In the genomic region with DNA sequence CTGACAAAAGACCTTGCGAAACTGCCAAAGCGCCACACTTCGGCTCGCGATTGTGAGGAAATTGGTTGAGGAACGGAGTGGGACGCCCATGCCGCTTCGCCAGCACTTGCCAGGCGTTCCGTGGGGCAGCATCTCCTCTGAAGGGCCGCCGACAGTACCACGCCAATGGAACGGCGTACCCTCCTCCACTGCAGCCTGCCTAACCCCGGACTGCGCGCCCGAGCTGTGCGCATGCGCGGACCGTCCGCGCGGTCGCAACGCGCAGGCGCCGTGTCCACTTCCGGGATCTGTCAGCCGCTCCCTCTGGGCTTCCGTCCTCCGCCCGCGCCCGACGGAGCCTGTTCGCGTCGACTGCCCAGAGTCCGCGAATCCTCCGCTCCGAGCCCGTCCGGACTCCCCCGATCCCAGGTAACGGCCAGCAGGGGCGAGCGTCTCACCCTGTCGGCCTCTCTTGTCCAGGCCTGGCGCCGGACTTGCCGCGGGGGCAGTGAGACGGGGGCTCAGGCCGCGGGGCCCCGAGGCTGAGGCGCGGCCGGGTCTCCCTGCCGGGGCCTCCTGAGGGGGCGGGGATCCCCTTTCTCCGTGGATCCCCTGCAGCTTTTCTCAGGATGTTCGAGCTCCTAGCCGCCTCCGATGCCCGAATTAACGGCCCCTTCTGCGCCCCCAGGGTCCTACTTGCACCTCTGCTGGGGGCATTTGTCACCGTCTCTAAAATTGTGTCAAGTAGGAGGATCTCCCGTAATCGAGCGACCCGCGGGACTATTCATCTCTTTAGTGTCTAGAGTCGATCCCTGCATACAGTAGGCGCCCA, we compare ENCODE assay signal across 1 cellular context.
TF ChIP-seq lines count a peak whose summit lies in the region.

A gene (plus strand): TSS at position 302 of the 811 bp plus-strand sequence. CDS start 7,456 bp downstream, outside the sequence.

TF ChIP-seq in H1, 55 proteins besides CTCF, POLR2A, EP300 and RAD21:
- no peak for TF ChIP-seq ZNF274 (IDR thresholded peaks at IDR 0.05; ENCODE audit: borderline replicate concordance, extremely low read depth, low read length)
- peak; percentile 74 for TF ChIP-seq TBP (IDR thresholded peaks at IDR 0.05; ENCODE audit: low read depth, low read length)
- no peak for TF ChIP-seq RFX5 (IDR thresholded peaks at IDR 0.05; ENCODE audit: borderline replicate concordance, low read depth, low read length)
- peak; percentile 77 for TF ChIP-seq KDM4A (IDR thresholded peaks at IDR 0.05; ENCODE audit: low read depth, low read length, severe bottlenecking)
- peak; percentile 43 for TF ChIP-seq TAF7 (optimal IDR thresholded peaks at IDR 0.05; ENCODE audit: borderline replicate concordance, low read depth, low read length)
- TF ChIP-seq HDAC6 (IDR thresholded peaks at IDR 0.05; ENCODE audit: low read depth, low read length) = no peak
- TF ChIP-seq CEBPB (IDR thresholded peaks at IDR 0.05; ENCODE audit: low read depth, low read length) = no peak
- TF ChIP-seq, protein P1, sequence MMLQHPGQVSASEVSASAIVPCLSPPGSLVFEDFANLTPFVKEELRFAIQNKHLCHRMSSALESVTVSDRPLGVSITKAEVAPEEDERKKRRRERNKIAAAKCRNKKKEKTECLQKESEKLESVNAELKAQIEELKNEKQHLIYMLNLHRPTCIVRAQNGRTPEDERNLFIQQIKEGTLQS (IDR thresholded peaks at IDR 0.05; ENCODE audit: insufficient read depth, low read depth, low read length) = no peak
- no peak for TF ChIP-seq CBX8 (IDR thresholded peaks at IDR 0.05; ENCODE audit: borderline replicate concordance, low read depth, low read length)
- TF ChIP-seq BACH1 (IDR thresholded peaks at IDR 0.05; ENCODE audit: low read length) = no peak
- no peak for TF ChIP-seq KDM1A (IDR thresholded peaks at IDR 0.05; ENCODE audit: borderline replicate concordance, low read length)
- TF ChIP-seq SAP30 (IDR thresholded peaks at IDR 0.05; ENCODE audit: insufficient read depth, insufficient replicate concordance, low read length) = peak; percentile 41
- TF ChIP-seq NRF1 (IDR thresholded peaks at IDR 0.05; ENCODE audit: low read depth, low read length) = peak; percentile 87
- TF ChIP-seq, protein P2, sequence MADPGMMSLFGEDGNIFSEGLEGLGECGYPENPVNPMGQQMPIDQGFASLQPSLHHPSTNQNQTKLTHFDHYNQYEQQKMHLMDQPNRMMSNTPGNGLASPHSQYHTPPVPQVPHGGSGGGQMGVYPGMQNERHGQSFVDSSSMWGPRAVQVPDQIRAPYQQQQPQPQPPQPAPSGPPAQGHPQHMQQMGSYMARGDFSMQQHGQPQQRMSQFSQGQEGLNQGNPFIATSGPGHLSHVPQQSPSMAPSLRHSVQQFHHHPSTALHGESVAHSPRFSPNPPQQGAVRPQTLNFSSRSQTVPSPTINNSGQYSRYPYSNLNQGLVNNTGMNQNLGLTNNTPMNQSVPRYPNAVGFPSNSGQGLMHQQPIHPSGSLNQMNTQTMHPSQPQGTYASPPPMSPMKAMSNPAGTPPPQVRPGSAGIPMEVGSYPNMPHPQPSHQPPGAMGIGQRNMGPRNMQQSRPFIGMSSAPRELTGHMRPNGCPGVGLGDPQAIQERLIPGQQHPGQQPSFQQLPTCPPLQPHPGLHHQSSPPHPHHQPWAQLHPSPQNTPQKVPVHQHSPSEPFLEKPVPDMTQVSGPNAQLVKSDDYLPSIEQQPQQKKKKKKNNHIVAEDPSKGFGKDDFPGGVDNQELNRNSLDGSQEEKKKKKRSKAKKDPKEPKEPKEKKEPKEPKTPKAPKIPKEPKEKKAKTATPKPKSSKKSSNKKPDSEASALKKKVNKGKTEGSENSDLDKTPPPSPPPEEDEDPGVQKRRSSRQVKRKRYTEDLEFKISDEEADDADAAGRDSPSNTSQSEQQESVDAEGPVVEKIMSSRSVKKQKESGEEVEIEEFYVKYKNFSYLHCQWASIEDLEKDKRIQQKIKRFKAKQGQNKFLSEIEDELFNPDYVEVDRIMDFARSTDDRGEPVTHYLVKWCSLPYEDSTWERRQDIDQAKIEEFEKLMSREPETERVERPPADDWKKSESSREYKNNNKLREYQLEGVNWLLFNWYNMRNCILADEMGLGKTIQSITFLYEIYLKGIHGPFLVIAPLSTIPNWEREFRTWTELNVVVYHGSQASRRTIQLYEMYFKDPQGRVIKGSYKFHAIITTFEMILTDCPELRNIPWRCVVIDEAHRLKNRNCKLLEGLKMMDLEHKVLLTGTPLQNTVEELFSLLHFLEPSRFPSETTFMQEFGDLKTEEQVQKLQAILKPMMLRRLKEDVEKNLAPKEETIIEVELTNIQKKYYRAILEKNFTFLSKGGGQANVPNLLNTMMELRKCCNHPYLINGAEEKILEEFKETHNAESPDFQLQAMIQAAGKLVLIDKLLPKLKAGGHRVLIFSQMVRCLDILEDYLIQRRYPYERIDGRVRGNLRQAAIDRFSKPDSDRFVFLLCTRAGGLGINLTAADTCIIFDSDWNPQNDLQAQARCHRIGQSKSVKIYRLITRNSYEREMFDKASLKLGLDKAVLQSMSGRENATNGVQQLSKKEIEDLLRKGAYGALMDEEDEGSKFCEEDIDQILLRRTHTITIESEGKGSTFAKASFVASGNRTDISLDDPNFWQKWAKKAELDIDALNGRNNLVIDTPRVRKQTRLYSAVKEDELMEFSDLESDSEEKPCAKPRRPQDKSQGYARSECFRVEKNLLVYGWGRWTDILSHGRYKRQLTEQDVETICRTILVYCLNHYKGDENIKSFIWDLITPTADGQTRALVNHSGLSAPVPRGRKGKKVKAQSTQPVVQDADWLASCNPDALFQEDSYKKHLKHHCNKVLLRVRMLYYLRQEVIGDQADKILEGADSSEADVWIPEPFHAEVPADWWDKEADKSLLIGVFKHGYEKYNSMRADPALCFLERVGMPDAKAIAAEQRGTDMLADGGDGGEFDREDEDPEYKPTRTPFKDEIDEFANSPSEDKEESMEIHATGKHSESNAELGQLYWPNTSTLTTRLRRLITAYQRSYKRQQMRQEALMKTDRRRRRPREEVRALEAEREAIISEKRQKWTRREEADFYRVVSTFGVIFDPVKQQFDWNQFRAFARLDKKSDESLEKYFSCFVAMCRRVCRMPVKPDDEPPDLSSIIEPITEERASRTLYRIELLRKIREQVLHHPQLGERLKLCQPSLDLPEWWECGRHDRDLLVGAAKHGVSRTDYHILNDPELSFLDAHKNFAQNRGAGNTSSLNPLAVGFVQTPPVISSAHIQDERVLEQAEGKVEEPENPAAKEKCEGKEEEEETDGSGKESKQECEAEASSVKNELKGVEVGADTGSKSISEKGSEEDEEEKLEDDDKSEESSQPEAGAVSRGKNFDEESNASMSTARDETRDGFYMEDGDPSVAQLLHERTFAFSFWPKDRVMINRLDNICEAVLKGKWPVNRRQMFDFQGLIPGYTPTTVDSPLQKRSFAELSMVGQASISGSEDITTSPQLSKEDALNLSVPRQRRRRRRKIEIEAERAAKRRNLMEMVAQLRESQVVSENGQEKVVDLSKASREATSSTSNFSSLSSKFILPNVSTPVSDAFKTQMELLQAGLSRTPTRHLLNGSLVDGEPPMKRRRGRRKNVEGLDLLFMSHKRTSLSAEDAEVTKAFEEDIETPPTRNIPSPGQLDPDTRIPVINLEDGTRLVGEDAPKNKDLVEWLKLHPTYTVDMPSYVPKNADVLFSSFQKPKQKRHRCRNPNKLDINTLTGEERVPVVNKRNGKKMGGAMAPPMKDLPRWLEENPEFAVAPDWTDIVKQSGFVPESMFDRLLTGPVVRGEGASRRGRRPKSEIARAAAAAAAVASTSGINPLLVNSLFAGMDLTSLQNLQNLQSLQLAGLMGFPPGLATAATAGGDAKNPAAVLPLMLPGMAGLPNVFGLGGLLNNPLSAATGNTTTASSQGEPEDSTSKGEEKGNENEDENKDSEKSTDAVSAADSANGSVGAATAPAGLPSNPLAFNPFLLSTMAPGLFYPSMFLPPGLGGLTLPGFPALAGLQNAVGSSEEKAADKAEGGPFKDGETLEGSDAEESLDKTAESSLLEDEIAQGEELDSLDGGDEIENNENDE (IDR thresholded peaks at IDR 0.05; ENCODE audit: insufficient replicate concordance, low read length) = no peak
- TF ChIP-seq, protein P3, sequence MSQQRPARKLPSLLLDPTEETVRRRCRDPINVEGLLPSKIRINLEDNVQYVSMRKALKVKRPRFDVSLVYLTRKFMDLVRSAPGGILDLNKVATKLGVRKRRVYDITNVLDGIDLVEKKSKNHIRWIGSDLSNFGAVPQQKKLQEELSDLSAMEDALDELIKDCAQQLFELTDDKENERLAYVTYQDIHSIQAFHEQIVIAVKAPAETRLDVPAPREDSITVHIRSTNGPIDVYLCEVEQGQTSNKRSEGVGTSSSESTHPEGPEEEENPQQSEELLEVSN (IDR thresholded peaks at IDR 0.05) = 0 out of 2 replicates have a peak, but pooled peaks have one; percentile 12
- peak; percentile 89 for TF ChIP-seq CREB1 (IDR thresholded peaks at IDR 0.05)
- no peak for TF ChIP-seq MAFK (IDR thresholded peaks at IDR 0.05; ENCODE audit: low read depth, low read length)
- no peak for TF ChIP-seq TEAD4 (IDR thresholded peaks at IDR 0.05; ENCODE audit: low read depth, low read length)
- TF ChIP-seq, protein P4, sequence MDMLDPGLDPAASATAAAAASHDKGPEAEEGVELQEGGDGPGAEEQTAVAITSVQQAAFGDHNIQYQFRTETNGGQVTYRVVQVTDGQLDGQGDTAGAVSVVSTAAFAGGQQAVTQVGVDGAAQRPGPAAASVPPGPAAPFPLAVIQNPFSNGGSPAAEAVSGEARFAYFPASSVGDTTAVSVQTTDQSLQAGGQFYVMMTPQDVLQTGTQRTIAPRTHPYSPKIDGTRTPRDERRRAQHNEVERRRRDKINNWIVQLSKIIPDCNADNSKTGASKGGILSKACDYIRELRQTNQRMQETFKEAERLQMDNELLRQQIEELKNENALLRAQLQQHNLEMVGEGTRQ (IDR thresholded peaks at IDR 0.05; ENCODE audit: low read length) = no peak
- TF ChIP-seq PHF8 (conservative IDR thresholded peaks at IDR 0.05; ENCODE audit: low read depth, low read length) = peak; percentile 77
- no peak for TF ChIP-seq TCF12 (IDR thresholded peaks at IDR 0.05; ENCODE audit: low read depth, low read length)
- 0 out of 4 replicates have a peak, but pooled peaks of 1 of the 2 experiments have one; percentile 23 for TF ChIP-seq HDAC2 (IDR thresholded peaks at IDR 0.05; ENCODE audit: borderline replicate concordance in 1 of 2, low read depth in 2 of 2, low read length in 2 of 2)
- TF ChIP-seq EZH2 (IDR thresholded peaks at IDR 0.05; ENCODE audit: low read depth, low read length, severe bottlenecking) = no peak
- no peak for TF ChIP-seq CTBP2 (IDR thresholded peaks at IDR 0.05; ENCODE audit: borderline replicate concordance, insufficient read depth, insufficient read length, low read length)
- peak; percentile 91 for TF ChIP-seq TAF1 (IDR thresholded peaks at IDR 0.05; ENCODE audit: low read depth, low read length)
- TF ChIP-seq POU5F1 (IDR thresholded peaks at IDR 0.05; ENCODE audit: low read depth, low read length) = no peak
- peak; percentile 97 for TF ChIP-seq POLR2AphosphoS5 (IDR thresholded peaks at IDR 0.05; ENCODE audit: low read depth, low read length)
- TF ChIP-seq, protein P5, sequence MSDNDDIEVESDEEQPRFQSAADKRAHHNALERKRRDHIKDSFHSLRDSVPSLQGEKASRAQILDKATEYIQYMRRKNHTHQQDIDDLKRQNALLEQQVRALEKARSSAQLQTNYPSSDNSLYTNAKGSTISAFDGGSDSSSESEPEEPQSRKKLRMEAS (IDR thresholded peaks at IDR 0.05) = no peak; the same call in 1 of the 2 replicates
- TF ChIP-seq CHD2 (IDR thresholded peaks at IDR 0.05; ENCODE audit: low read length) = no peak
- no peak for TF ChIP-seq CBX5 (IDR thresholded peaks at IDR 0.05; ENCODE audit: low read depth, low read length)
- TF ChIP-seq SP1 (IDR thresholded peaks at IDR 0.05; ENCODE audit: low read depth, low read length) = no peak
- TF ChIP-seq SP4 (IDR thresholded peaks at IDR 0.05; ENCODE audit: low read length) = no peak
- no peak for TF ChIP-seq CHD1 (IDR thresholded peaks at IDR 0.05; ENCODE audit: low read depth, low read length)
- TF ChIP-seq SUZ12 (IDR thresholded peaks at IDR 0.05; ENCODE audit: low read length) = no peak
- TF ChIP-seq BRCA1 (IDR thresholded peaks at IDR 0.05; ENCODE audit: low read depth, low read length) = no peak
- TF ChIP-seq SIN3A (conservative IDR thresholded peaks at IDR 0.05 in 1 of 2, IDR thresholded peaks at IDR 0.05 in 1 of 2; ENCODE audit: low read depth in 1 of 2, low read length in 2 of 2) = 0 out of 4 replicates have a peak, but pooled peaks of 1 of the 2 experiments have one; percentile 17
- no peak for TF ChIP-seq SP2 (IDR thresholded peaks at IDR 0.05; ENCODE audit: low read length)
- TF ChIP-seq GTF2F1 (IDR thresholded peaks at IDR 0.05; ENCODE audit: borderline replicate concordance, low read depth, low read length) = no peak
- TF ChIP-seq JUND (IDR thresholded peaks at IDR 0.05; ENCODE audit: low read length) = no peak
- TF ChIP-seq ASH2L (IDR thresholded peaks at IDR 0.05; ENCODE audit: low read length) = no peak
